Comparison of ENCODE assay signal across 7 cellular contexts in the genomic region with DNA sequence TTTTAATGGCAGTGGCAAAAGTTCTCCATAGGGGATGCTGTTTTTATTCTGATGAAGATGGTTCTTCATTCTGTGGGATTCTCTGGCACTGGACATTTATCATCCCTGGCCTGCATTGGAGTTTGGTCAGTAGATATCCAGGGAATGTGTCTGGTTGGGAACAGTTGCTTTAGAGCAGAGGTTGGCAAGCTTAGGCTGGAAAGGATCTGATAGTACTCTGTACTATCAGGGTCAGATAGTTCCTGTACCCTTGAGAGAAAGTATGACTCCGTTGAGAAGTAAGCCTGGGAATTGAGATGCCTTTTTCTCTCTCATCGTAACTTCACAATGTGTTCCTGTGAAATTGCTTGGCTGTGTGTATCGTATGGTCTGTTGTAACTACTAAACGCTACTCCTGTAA.
"Had no signal": no experiment of that assay in that cellular context is flagged by ENCODE, and none has a peak within 500 bp of the region (broad histone marks: within the 10 kb centered on the region; RNA-seq: fewer than 3 reads in every experiment).

No MANE protein-coding gene starts in this region.

- H3K4me1 ChIP-seq: HAP-1 had no signal

- H3K36me3 ChIP-seq: HAP-1 had no signal

- H3K27ac Mint-ChIP-seq: GM23338 had no signal

- H3K9me3 Mint-ChIP-seq: GM23338 had no signal

- DNase-seq: H7 had no signal

- FAIRE-seq: H1, HTR-8/SVneo, K562 had no signal

- ATAC-seq: GM23338, HCT116, K562 had no signal

- H3K9me3 ChIP-seq: HAP-1 had no signal

- H3K4me3 ChIP-seq: GM23338, HAP-1, K562 had no signal

- H2AFZ ChIP-seq: GM23338 had no signal

- H3K4me2 ChIP-seq: GM23338 had no signal

- H3K4me1 Mint-ChIP-seq: GM23338 had no signal

- H3K4me3 Mint-ChIP-seq: GM23338 had no signal
